In genomic region chr15:90884719-90885431, GRCh38 we compare ENCODE assay signal across 8 cellular contexts. TPM values are rescaled to one million over a fixed set of nuclear protein-coding genes. Genes with fewer than 3 reads are reported as not detected.
DNase-seq lines count a peak whose midpoint lies in the region; ATAC-seq and TF ChIP-seq lines count a peak whose summit lies in the region.
"Had no signal": no experiment of that assay in that cellular context is flagged by ENCODE, and none has a peak within 500 bp of the region (broad histone marks: within the 10 kb centered on the region; RNA-seq: fewer than 3 reads in every experiment).

No MANE protein-coding gene starts in this region.

- no peaks in the 10 kb centered on the region for H3K27me3 ChIP-seq in kidney epithelial cell (ENCODE audit: control insufficient read depth, insufficient read depth, low read length)

- H3K27ac ChIP-seq in urinary bladder (ENCODE audit: low read depth) = peak overlapping the region; percentile 96

- DNase-seq in activated naive CD4-positive, alpha-beta T cell treated with anti-CD3 and anti-CD28 coated beads for 36 hours = no peak
- no peak for DNase-seq in activated naive CD4-positive, alpha-beta T cell (lab: John Stamatoyannopoulos, UW)
- no peak for DNase-seq in kidney epithelial cell (ENCODE audit: low read depth)
- DNase-seq: COR-L47, NCI-H187 had no signal

- H3K4me1 ChIP-seq in urinary bladder (ENCODE audit: insufficient read depth) = no peaks in the 10 kb centered on the region

- peaks cover 26% of the 10 kb centered on the region for H3K4me1 Mint-ChIP-seq in activated naive CD4-positive, alpha-beta T cell treated with anti-CD3 and anti-CD28 coated beads for 36 hours (ENCODE audit: low read depth)

- CTCF ChIA-PET in activated naive CD4-positive, alpha-beta T cell treated with anti-CD3 and anti-CD28 coated beads for 36 hours (lab: Charles Lee) = interaction anchor here (0.7 to 3.3 kb wide), 35 partner anchors 10 to 565 kb away, joined by 3 to 69 read pairs (median 6); partner anchors contain the start of genes BLM, FURIN, HDDC3 and MAN2A2

- peaks cover 14% of the 10 kb centered on the region for H3K36me3 Mint-ChIP-seq in activated naive CD4-positive, alpha-beta T cell treated with anti-CD3 and anti-CD28 coated beads for 36 hours (ENCODE audit: low read depth)

- intact Hi-C loops in activated naive CD4-positive, alpha-beta T cell treated with anti-CD3 and anti-CD28 coated beads for 36 hours (cut with micrococcal nuclease) = loop anchor here (5.0 kb wide), 1 partner anchor 193 kb away; no protein-coding TSS in a partner anchor

- H3K9me3 Mint-ChIP-seq in activated naive CD4-positive, alpha-beta T cell treated with anti-CD3 and anti-CD28 coated beads for 36 hours = no peaks in the 10 kb centered on the region

- H3K36me3 ChIP-seq in kidney epithelial cell (ENCODE audit: control insufficient read depth, insufficient read depth, low read length) (peaks cover 3% of the 10 kb centered on the region), urinary bladder (ENCODE audit: insufficient read depth) (peaks cover 9% of the 10 kb centered on the region)

- no peak for TF ChIP-seq CTCF in kidney epithelial cell (IDR thresholded peaks at IDR 0.05; ENCODE audit: insufficient read depth, low read length, poor library complexity, severe bottlenecking)

- WGBS in urinary bladder = 36% methylated on average over 16 of the region's 16 CpGs

- peak overlapping the region; percentile 30 for H3K4me3 Mint-ChIP-seq in activated naive CD4-positive, alpha-beta T cell treated with anti-CD3 and anti-CD28 coated beads for 36 hours

- ATAC-seq in HG03175 (IDR thresholded peaks at IDR 0.05; ENCODE audit: unreplicated experiment) (no peak), HG02642 (IDR thresholded peaks at IDR 0.05; ENCODE audit: poor library complexity, unreplicated experiment) (no peak)

- H3K4me3 ChIP-seq in kidney epithelial cell (ENCODE audit: low read depth, low read length) = peak overlapping the region; percentile 51
- H3K4me3 ChIP-seq in urinary bladder (ENCODE audit: low read depth, low read length) = peak overlapping the region; percentile 56

- peak overlapping the region; percentile 62 for H3K27ac Mint-ChIP-seq in activated naive CD4-positive, alpha-beta T cell treated with anti-CD3 and anti-CD28 coated beads for 36 hours

- H3K27me3 Mint-ChIP-seq in activated naive CD4-positive, alpha-beta T cell treated with anti-CD3 and anti-CD28 coated beads for 36 hours (ENCODE audit: low read depth) = peaks cover 3% of the 10 kb centered on the region

RNA-seq across cellular contexts. Expression of gene FES, which starts 0.6 kb away (rescaled TPM):
- 10 to 100 TPM; 22.6 to 24.2 TPM for total RNA-seq in activated naive CD4-positive, alpha-beta T cell treated with anti-CD3 and anti-CD28 coated beads for 36 hours
- total RNA-seq in kidney epithelial cell (15.1 and 15.6 TPM in 2 replicates), urinary bladder (27.0 TPM)
- polyA plus RNA-seq in urinary bladder = 30.0 TPM

RNA-seq across cellular contexts. Expression of gene FURIN, which starts 16.5 kb away (rescaled TPM):
- 100 to 1,000 TPM; 443 to 448 TPM for total RNA-seq in activated naive CD4-positive, alpha-beta T cell treated with anti-CD3 and anti-CD28 coated beads for 36 hours
- total RNA-seq in kidney epithelial cell (103 and 124 TPM in 2 replicates), urinary bladder (10.5 TPM)
- 53.7 TPM for polyA plus RNA-seq in urinary bladder

RNA-seq across cellular contexts. Expression of gene MAN2A2, which starts 18.2 kb away (rescaled TPM):
- total RNA-seq in activated naive CD4-positive, alpha-beta T cell treated with anti-CD3 and anti-CD28 coated beads for 36 hours = 100 to 1,000 TPM; 139 to 141 TPM
- total RNA-seq in kidney epithelial cell = 31.1 and 33.3 TPM in 2 replicates
- 19.4 TPM for total RNA-seq in urinary bladder
- 31.4 TPM for polyA plus RNA-seq in urinary bladder

RNA-seq across cellular contexts. Expression of gene HDDC3, which starts 47.5 kb away (rescaled TPM):
- 10 to 100 TPM; 49.8 to 51.3 TPM for total RNA-seq in activated naive CD4-positive, alpha-beta T cell treated with anti-CD3 and anti-CD28 coated beads for 36 hours
- total RNA-seq in kidney epithelial cell = 20.0 and 24.4 TPM in 2 replicates
- 6.8 TPM for total RNA-seq in urinary bladder
- 9.7 TPM for polyA plus RNA-seq in urinary bladder

RNA-seq across cellular contexts. Expression of gene UNC45A, which starts 50.2 kb away (rescaled TPM):
- total RNA-seq in activated naive CD4-positive, alpha-beta T cell treated with anti-CD3 and anti-CD28 coated beads for 36 hours = 10 to 100 TPM; 69.9 to 70.8 TPM
- 50.1 and 62.7 TPM in 2 replicates for total RNA-seq in kidney epithelial cell
- total RNA-seq in urinary bladder = 37.2 TPM
- 110 TPM for polyA plus RNA-seq in urinary bladder
